In the genomic region with DNA sequence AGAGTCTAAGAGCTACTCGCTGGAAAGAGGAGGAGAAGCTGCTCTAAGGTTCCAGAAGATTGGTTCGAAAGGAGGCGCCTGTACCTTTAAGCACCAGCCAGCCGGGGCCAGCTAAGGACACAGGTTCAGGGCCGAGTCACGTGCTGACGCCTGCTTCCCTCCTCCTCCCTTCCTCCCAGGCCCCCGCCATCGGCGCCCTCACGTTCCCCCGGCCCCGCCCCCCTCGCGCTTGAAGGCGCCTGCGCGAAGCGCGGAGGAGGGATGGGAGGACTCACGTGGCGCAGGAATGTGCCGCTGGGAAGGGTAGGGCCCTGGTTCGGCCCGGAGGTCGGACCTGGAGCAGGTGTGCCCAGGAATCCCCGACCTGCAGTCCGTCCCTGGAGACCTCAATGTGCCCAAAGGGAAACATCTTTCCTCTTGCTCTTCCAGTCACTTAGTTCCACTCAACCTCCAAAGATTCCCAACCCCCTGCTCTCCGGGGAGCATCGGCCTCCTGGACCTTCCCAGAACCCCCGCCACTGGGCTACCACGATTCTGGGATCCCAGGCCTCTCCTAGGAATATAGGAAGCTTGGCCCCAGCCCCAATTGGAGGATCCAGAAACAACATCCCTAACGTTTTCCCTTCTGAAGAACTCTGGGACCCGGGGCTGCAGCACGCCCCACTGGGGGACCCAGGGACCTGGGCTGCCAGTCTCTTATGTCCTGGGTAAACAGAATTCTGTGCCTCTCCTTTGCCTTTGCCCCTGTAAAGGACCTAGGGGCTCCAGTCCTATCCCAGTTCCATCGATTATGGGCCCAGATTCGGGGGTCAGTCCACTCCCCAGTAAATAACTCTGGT, we compare ENCODE assay signal across 1 cellular context.
A peak's percentile ranks its signal among the peaks of the same experiment; 100 is the strongest.
TF ChIP-seq lines count a peak whose summit lies in the region.

No MANE protein-coding gene starts in this region.

TF ChIP-seq in HepG2, 621 proteins besides CTCF, POLR2A, EP300 and RAD21 (continued from another document and continues in another):
- TF ChIP-seq, protein P1, sequence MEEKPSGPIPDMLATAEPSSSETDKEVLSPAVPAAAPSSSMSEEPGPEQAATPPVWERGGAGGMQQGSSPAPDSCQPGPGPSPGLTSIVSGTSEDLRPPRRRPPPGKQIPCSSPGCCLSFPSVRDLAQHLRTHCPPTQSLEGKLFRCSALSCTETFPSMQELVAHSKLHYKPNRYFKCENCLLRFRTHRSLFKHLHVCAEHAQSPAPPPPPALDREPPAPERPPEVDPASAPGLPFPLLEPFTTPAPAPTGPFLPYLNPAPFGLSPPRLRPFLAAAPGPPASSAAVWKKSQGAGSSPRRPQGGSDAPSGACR (CRISPR knock-in tag; IDR thresholded peaks at IDR 0.05) = peak; percentile 55; the same call in 1 of the 2 replicates
- TF ChIP-seq, protein P2, sequence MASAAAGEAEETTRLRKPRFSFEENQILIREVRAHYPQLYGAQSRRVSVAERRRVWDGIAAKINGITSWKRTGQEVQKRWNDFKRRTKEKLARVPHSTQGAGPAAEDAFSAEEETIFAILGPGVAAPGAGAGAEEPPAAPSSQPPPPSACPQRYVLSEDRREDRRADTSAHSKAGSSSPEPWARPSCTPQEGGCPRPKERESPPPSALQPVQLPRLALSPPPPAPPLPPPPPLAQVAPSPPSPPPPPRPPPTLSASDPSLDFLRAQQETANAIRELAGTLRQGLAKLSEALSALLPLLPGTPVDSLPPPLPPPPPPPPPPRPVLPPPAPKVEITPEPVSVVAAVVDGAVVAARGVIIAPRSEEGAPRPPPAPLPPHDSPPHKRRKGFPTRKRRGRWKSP (CRISPR knock-in tag; IDR thresholded peaks at IDR 0.05) = no peak
- no peak for TF ChIP-seq HDAC6 (IDR thresholded peaks at IDR 0.05; ENCODE audit: low read depth, low read length)
- TF ChIP-seq, protein P3, sequence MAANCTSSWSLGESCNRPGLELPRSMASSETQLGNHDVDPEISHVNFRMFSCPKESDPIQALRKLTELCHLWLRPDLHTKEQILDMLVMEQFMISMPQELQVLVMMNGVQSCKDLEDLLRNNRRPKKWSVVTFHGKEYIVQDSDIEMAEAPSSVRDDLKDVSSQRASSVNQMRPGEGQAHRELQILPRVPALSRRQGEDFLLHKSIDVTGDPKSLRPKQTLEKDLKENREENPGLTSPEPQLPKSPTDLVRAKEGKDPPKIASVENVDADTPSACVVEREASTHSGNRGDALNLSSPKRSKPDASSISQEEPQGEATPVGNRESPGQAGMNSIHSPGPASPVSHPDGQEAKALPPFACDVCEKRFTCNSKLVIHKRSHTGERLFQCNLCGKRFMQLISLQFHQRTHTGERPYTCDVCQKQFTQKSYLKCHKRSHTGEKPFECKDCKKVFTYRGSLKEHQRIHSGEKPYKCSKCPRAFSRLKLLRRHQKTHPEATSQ (CRISPR knock-in tag; IDR thresholded peaks at IDR 0.05; ENCODE audit: borderline replicate concordance) = no peak
- TF ChIP-seq, protein P4, sequence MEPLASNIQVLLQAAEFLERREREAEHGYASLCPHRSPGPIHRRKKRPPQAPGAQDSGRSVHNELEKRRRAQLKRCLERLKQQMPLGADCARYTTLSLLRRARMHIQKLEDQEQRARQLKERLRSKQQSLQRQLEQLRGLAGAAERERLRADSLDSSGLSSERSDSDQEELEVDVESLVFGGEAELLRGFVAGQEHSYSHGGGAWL (CRISPR knock-in tag; IDR thresholded peaks at IDR 0.05) = peak; percentile 82
- TF ChIP-seq, protein P5, sequence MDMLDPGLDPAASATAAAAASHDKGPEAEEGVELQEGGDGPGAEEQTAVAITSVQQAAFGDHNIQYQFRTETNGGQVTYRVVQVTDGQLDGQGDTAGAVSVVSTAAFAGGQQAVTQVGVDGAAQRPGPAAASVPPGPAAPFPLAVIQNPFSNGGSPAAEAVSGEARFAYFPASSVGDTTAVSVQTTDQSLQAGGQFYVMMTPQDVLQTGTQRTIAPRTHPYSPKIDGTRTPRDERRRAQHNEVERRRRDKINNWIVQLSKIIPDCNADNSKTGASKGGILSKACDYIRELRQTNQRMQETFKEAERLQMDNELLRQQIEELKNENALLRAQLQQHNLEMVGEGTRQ (IDR thresholded peaks at IDR 0.05; ENCODE audit: low read depth, low read length) = peak; percentile 90
- TF ChIP-seq, protein P5 (CRISPR knock-in tag; IDR thresholded peaks at IDR 0.05; ENCODE audit: borderline replicate concordance) = peak; percentile 90; the same call in 1 of the 2 replicates
- TF ChIP-seq, protein P6, sequence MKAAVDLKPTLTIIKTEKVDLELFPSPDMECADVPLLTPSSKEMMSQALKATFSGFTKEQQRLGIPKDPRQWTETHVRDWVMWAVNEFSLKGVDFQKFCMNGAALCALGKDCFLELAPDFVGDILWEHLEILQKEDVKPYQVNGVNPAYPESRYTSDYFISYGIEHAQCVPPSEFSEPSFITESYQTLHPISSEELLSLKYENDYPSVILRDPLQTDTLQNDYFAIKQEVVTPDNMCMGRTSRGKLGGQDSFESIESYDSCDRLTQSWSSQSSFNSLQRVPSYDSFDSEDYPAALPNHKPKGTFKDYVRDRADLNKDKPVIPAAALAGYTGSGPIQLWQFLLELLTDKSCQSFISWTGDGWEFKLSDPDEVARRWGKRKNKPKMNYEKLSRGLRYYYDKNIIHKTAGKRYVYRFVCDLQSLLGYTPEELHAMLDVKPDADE (CRISPR knock-in tag; IDR thresholded peaks at IDR 0.05) = no peak; the same call in 1 of the 2 replicates
- no peak for TF ChIP-seq TCF7 (IDR thresholded peaks at IDR 0.05; ENCODE audit: low read depth)
- TF ChIP-seq, protein P7, sequence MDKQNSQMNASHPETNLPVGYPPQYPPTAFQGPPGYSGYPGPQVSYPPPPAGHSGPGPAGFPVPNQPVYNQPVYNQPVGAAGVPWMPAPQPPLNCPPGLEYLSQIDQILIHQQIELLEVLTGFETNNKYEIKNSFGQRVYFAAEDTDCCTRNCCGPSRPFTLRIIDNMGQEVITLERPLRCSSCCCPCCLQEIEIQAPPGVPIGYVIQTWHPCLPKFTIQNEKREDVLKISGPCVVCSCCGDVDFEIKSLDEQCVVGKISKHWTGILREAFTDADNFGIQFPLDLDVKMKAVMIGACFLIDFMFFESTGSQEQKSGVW (CRISPR knock-in tag; IDR thresholded peaks at IDR 0.05; ENCODE audit: borderline replicate concordance) = no peak
- no peak for TF ChIP-seq ZNF737 (CRISPR knock-in tag; IDR thresholded peaks at IDR 0.05; ENCODE audit: borderline replicate concordance)
- no peak for TF ChIP-seq ZNF547 (CRISPR knock-in tag; IDR thresholded peaks at IDR 0.05)
- TF ChIP-seq CENPX (CRISPR knock-in tag; IDR thresholded peaks at IDR 0.05) = no peak
- no peak for TF ChIP-seq RARG (CRISPR knock-in tag; IDR thresholded peaks at IDR 0.05; ENCODE audit: low read depth)
- peak; percentile 100 for TF ChIP-seq RXRA (CRISPR knock-in tag; IDR thresholded peaks at IDR 0.05)
- peak; percentile 56; the same call in 1 of the 2 replicates for TF ChIP-seq ZFP37 (CRISPR knock-in tag; IDR thresholded peaks at IDR 0.05; ENCODE audit: borderline replicate concordance)
- no peak for TF ChIP-seq ZNF207 (IDR thresholded peaks at IDR 0.05; ENCODE audit: borderline replicate concordance)
- TF ChIP-seq NCOA2 (CRISPR knock-in tag; IDR thresholded peaks at IDR 0.05) = peak; percentile 65
- TF ChIP-seq ZNF841 (CRISPR knock-in tag; IDR thresholded peaks at IDR 0.05; ENCODE audit: borderline replicate concordance) = no peak
- TF ChIP-seq RCOR2 (CRISPR knock-in tag; IDR thresholded peaks at IDR 0.05) = no peak
- TF ChIP-seq, protein P8, sequence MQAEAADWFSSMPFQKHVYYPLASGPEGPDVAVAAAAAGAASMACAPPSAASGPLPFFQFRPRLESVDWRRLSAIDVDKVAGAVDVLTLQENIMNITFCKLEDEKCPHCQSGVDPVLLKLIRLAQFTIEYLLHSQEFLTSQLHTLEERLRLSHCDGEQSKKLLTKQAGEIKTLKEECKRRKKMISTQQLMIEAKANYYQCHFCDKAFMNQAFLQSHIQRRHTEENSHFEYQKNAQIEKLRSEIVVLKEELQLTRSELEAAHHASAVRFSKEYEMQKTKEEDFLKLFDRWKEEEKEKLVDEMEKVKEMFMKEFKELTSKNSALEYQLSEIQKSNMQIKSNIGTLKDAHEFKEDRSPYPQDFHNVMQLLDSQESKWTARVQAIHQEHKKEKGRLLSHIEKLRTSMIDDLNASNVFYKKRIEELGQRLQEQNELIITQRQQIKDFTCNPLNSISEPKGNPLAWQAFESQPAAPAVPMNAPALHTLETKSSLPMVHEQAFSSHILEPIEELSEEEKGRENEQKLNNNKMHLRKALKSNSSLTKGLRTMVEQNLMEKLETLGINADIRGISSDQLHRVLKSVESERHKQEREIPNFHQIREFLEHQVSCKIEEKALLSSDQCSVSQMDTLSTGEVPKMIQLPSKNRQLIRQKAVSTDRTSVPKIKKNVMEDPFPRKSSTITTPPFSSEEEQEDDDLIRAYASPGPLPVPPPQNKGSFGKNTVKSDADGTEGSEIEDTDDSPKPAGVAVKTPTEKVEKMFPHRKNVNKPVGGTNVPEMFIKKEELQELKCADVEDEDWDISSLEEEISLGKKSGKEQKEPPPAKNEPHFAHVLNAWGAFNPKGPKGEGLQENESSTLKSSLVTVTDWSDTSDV (CRISPR knock-in tag; IDR thresholded peaks at IDR 0.05) = no peak
- TF ChIP-seq MYNN (CRISPR knock-in tag; IDR thresholded peaks at IDR 0.05; ENCODE audit: low read depth) = no peak
- TF ChIP-seq ZNF343 (CRISPR knock-in tag; IDR thresholded peaks at IDR 0.05) = 0 out of 2 replicates have a peak, but pooled peaks have one; percentile 25
- TF ChIP-seq, protein P9, sequence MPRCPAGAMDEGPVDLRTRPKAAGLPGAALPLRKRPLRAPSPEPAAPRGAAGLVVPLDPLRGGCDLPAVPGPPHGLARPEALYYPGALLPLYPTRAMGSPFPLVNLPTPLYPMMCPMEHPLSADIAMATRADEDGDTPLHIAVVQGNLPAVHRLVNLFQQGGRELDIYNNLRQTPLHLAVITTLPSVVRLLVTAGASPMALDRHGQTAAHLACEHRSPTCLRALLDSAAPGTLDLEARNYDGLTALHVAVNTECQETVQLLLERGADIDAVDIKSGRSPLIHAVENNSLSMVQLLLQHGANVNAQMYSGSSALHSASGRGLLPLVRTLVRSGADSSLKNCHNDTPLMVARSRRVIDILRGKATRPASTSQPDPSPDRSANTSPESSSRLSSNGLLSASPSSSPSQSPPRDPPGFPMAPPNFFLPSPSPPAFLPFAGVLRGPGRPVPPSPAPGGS (CRISPR knock-in tag; IDR thresholded peaks at IDR 0.05) = 0 out of 2 replicates have a peak, but pooled peaks have one; percentile 45
- no peak for TF ChIP-seq ZNF550 (CRISPR knock-in tag; IDR thresholded peaks at IDR 0.05; ENCODE audit: borderline replicate concordance)
- TF ChIP-seq FOXA1 (IDR thresholded peaks at IDR 0.05) = no peak
- no peak for TF ChIP-seq FOXA1 (CRISPR knock-in tag; IDR thresholded peaks at IDR 0.05)
- no peak for TF ChIP-seq PHF5A (CRISPR knock-in tag; IDR thresholded peaks at IDR 0.05; ENCODE audit: low read depth, unreplicated experiment)
- TF ChIP-seq ZNF101 (CRISPR knock-in tag; IDR thresholded peaks at IDR 0.05; ENCODE audit: borderline replicate concordance, low read depth) = no peak
- TF ChIP-seq ZNF282 (IDR thresholded peaks at IDR 0.05; ENCODE audit: partially characterized antibody) = no peak
- TF ChIP-seq, protein P10, sequence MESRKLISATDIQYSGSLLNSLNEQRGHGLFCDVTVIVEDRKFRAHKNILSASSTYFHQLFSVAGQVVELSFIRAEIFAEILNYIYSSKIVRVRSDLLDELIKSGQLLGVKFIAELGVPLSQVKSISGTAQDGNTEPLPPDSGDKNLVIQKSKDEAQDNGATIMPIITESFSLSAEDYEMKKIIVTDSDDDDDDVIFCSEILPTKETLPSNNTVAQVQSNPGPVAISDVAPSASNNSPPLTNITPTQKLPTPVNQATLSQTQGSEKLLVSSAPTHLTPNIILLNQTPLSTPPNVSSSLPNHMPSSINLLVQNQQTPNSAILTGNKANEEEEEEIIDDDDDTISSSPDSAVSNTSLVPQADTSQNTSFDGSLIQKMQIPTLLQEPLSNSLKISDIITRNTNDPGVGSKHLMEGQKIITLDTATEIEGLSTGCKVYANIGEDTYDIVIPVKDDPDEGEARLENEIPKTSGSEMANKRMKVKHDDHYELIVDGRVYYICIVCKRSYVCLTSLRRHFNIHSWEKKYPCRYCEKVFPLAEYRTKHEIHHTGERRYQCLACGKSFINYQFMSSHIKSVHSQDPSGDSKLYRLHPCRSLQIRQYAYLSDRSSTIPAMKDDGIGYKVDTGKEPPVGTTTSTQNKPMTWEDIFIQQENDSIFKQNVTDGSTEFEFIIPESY (CRISPR knock-in tag; IDR thresholded peaks at IDR 0.05) = no peak; the same call in 1 of the 2 replicates
- TF ChIP-seq HNRNPUL1 (IDR thresholded peaks at IDR 0.05; ENCODE audit: low read depth, low read length) = no peak
- TF ChIP-seq ZNF205 (CRISPR knock-in tag; IDR thresholded peaks at IDR 0.05) = no peak
- TF ChIP-seq, protein P11, sequence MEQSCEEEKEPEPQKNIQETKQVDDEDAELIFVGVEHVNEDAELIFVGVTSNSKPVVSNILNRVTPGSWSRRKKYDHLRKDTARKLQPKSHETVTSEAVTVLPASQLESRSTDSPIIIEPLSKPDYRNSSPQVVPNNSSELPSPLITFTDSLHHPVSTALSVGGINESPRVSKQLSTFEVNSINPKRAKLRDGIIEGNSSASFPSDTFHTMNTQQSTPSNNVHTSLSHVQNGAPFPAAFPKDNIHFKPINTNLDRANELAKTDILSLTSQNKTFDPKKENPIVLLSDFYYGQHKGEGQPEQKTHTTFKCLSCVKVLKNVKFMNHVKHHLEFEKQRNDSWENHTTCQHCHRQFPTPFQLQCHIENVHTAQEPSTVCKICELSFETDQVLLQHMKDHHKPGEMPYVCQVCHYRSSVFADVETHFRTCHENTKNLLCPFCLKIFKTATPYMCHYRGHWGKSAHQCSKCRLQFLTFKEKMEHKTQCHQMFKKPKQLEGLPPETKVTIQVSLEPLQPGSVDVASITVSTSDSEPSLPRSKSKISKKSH (CRISPR knock-in tag; IDR thresholded peaks at IDR 0.05; ENCODE audit: borderline replicate concordance) = peak; percentile 87
- TF ChIP-seq, protein P12, sequence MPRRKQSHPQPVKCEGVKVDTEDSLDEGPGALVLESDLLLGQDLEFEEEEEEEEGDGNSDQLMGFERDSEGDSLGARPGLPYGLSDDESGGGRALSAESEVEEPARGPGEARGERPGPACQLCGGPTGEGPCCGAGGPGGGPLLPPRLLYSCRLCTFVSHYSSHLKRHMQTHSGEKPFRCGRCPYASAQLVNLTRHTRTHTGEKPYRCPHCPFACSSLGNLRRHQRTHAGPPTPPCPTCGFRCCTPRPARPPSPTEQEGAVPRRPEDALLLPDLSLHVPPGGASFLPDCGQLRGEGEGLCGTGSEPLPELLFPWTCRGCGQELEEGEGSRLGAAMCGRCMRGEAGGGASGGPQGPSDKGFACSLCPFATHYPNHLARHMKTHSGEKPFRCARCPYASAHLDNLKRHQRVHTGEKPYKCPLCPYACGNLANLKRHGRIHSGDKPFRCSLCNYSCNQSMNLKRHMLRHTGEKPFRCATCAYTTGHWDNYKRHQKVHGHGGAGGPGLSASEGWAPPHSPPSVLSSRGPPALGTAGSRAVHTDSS (CRISPR knock-in tag; conservative IDR thresholded peaks at IDR 0.05) = no peak
- TF ChIP-seq GABPB1 (CRISPR knock-in tag; IDR thresholded peaks at IDR 0.05) = peak; percentile 80; the same call in 1 of the 2 replicates
